Comparison of ENCODE assay signal across 8 cellular contexts in the genomic region with DNA sequence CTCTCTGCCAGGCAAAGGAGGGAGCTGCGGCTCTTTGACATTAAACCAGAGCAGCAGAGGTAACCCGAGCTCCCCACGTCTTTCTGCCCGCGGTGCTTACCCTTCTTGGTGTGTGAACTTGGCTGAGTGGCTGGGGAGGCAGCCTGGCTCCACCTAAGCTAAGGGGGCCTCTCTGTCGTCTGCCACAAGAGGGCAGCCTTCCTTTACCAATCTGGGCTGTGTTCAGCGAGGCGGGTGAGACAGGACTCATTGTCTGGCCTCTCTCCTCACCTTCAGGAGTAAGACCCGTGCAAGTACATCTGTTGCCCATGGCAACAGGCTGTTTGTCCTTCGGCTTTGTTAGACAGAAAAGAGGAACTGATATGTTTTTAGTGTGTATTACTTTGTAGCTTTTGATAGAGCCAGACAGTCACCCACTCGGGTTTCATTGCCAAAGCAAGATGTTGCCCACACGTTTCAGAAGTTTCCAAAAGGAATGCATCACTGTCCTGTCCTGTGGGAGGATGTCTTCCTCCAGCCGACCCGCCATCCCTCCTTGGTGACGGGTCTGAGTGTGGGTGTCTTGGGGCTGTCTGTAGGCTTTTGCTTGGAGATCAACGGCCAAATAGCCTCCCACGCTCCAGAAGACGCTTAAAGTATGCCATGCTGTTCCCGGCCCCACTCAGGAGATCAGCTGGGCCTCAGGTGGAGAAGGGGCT.
A peak's percentile ranks its signal among the peaks of the same experiment; 100 is the strongest.
DNase-seq lines count a peak whose midpoint lies in the region; ATAC-seq and TF ChIP-seq lines count a peak whose summit lies in the region.

No MANE protein-coding gene starts in this region.

- peak; percentile 36 for DNase-seq in NCI-H526 treated with DMSO at 0.1 percent for 48 hours (lab: John Stamatoyannopoulos, UW)
- DNase-seq in activated CD4-positive, alpha-beta T cell treated with anti-CD3 and anti-CD28 coated beads, Interleukin-2, amount 50 U/mL, for 48 hours = peak; percentile 85 to 89
- peak; percentile 82 for DNase-seq in effector CD4-positive, alpha-beta T cell
- DNase-seq in memory B cell (ENCODE audit: low spot score in 2 of 2) = peak; percentile 83 to 88
- peak; percentile 67 to 74 for DNase-seq in stimulated activated CD8-positive, alpha-beta memory T cell treated with anti-CD3 and anti-CD28 coated beads, Interleukin-2, amount 100 ng/mL, for 1 hour (ENCODE audit: low read depth in 2 of 2)

- H3K4me3 Mint-ChIP-seq in memory B cell = no peak overlapping the region

- peak overlapping the region; percentile 96 for H3K27ac Mint-ChIP-seq in memory B cell

- no peaks in the 10 kb centered on the region for H3K27me3 Mint-ChIP-seq in memory B cell

- peaks cover 23% of the 10 kb centered on the region for H3K36me3 Mint-ChIP-seq in memory B cell

- H3K27ac ChIP-seq in C4-2B = no peak overlapping the region

- ATAC-seq in GM19043 (IDR thresholded peaks at IDR 0.05; ENCODE audit: low read depth, unreplicated experiment) (peak; percentile 76), HG03280 (IDR thresholded peaks at IDR 0.05; ENCODE audit: unreplicated experiment) (peak; percentile 76), memory B cell (ENCODE audit: low read depth) (peak; percentile 77)

- peaks cover 17% of the 10 kb centered on the region for H3K4me1 Mint-ChIP-seq in memory B cell

- H3K9me3 Mint-ChIP-seq in memory B cell = no peaks in the 10 kb centered on the region

- peak; percentile 93 for TF ChIP-seq CTCF in C4-2B (conservative IDR thresholded peaks at IDR 0.05)

Comparison
In these comparisons a context has a peak if more than half of its experiments do, and no peak if none do; other contexts are left out.
1. DNase-seq: peak in every context shown above with its lines; median percentile 87 in activated CD4-positive, alpha-beta T cell treated with anti-CD3 and anti-CD28 coated beads, Interleukin-2, amount 50 U/mL, for 48 hours; 86 in memory B cell; 82 in effector CD4-positive, alpha-beta T cell; 70 in stimulated activated CD8-positive, alpha-beta memory T cell treated with anti-CD3 and anti-CD28 coated beads, Interleukin-2, amount 100 ng/mL, for 1 hour; 36 in NCI-H526 treated with DMSO at 0.1 percent for 48 hours.